In genomic region chr16:54241525-54241924, GRCh38 we compare ENCODE assay signal across 21 cellular contexts. TPM values are rescaled to one million over a fixed set of nuclear protein-coding genes. Genes with fewer than 3 reads are reported as not detected.
A peak's percentile ranks its signal among the peaks of the same experiment; 100 is the strongest.
DNase-seq lines count a peak whose midpoint lies in the region; ATAC-seq and TF ChIP-seq lines count a peak whose summit lies in the region.
"Had no signal": no experiment of that assay in that cellular context is flagged by ENCODE, and none has a peak within 500 bp of the region (broad histone marks: within the 10 kb centered on the region; RNA-seq: fewer than 3 reads in every experiment).

No MANE protein-coding gene starts in this region.

- no peak overlapping the region for H3K27ac ChIP-seq in mammary epithelial cell (ENCODE audit: insufficient read depth, low read depth, low read length)
- no peak overlapping the region for H3K27ac ChIP-seq in coronary artery
- H3K27ac ChIP-seq in mesendoderm (ENCODE audit: low read depth, low read length), result no peak overlapping the region
- no peak overlapping the region for H3K27ac ChIP-seq in WERI-Rb-1
- H3K27ac ChIP-seq: BLaER1 had no signal

- no peak overlapping the region for H3K18ac ChIP-seq in mesendoderm (ENCODE audit: low read length)

- no peak overlapping the region for H3K23ac ChIP-seq in mesendoderm (ENCODE audit: low read length)

- H2AK5ac ChIP-seq in mesendoderm (ENCODE audit: low read length), result no peak overlapping the region

- no peak overlapping the region for H2BK120ac ChIP-seq in mesendoderm (ENCODE audit: low read depth, low read length)

- DNase-seq in mammary epithelial cell (peak; percentile 30), MCF 10A (ENCODE audit: unreplicated experiment) (no peak), coronary artery (ENCODE audit: low spot score) (peak; percentile 40), mesendoderm (peak; percentile 11), superior temporal gyrus (ENCODE audit: extremely low spot score) (peak; percentile 13), WERI-Rb-1 (no peak)
- no peak for DNase-seq in effector CD4-positive, alpha-beta T cell
- DNase-seq: 8988T; ACHN; CD4-positive, CD25-positive, alpha-beta regulatory T cell; GOT3; HCEC 1CT; NCI-H1092; NCI-H1417 treated with DMSO at 0.1 percent for 48 hours; NCI-H1694 treated with DMSO at 0.1 percent for 48 hours; NCI-H2081; NCI-H345; NCI-H510A treated with DMSO at 0.1 percent for 48 hours had no signal

- no TSS peak for BruUV-seq in mammary epithelial cell (replicated peaks; lab: Mats Ljungman, UMichigan)
- BruUV-seq in MCF 10A (replicated peaks; lab: Mats Ljungman, UMichigan), result no TSS peak

- no peak overlapping the region for H3K9ac ChIP-seq in mammary epithelial cell (ENCODE audit: insufficient read depth, low read length)
- no peak overlapping the region for H3K9ac ChIP-seq in mesendoderm (ENCODE audit: low read length)
- H3K9ac ChIP-seq: BLaER1 had no signal

- H2BK15ac ChIP-seq in mesendoderm (replicated peaks; ENCODE audit: low read depth), result no peak overlapping the region

- H2BK5ac ChIP-seq in mesendoderm (ENCODE audit: low read length), result no peak overlapping the region

- H3K79me2 ChIP-seq in mammary epithelial cell (ENCODE audit: insufficient read depth, low read length), result no peaks in the 10 kb centered on the region
- no peaks in the 10 kb centered on the region for H3K79me2 ChIP-seq in mesendoderm (ENCODE audit: control insufficient read depth, insufficient read depth, low read length)

- dilution Hi-C loops in mammary epithelial cell (cut with HindIII; ENCODE audit: low sequenced_read_pairs), result loop anchor here (5.0 kb wide), 1 partner anchor 99 kb away; no protein-coding TSS in a partner anchor

- peaks cover 9% of the 10 kb centered on the region for H3K9me3 Mint-ChIP-seq in MCF 10A (ENCODE audit: unreplicated experiment)

- H3K4ac ChIP-seq in mesendoderm (ENCODE audit: low read depth, low read length), result no peak overlapping the region

- H3K4me3 ChIP-seq in mammary epithelial cell (replicated peaks in 1 of 3; ENCODE audit: insufficient read depth in 1 of 3, low read depth in 2 of 3, low read length in 3 of 3) (no peak overlapping the region), coronary artery (no peak overlapping the region), mesendoderm (ENCODE audit: low read length) (no peak overlapping the region), WERI-Rb-1 (ENCODE audit: low read depth, low read length) (no peak overlapping the region)
- H3K4me3 ChIP-seq: BLaER1 had no signal

- H3K4me2 ChIP-seq in mammary epithelial cell (ENCODE audit: insufficient read depth, low read depth, low read length) (peak overlapping the region; percentile 34), mesendoderm (ENCODE audit: low read length) (no peak overlapping the region)
- H3K4me2 ChIP-seq: BLaER1 had no signal

- no peak overlapping the region for H3K56ac ChIP-seq in mesendoderm (ENCODE audit: low read length)

- H3K27me3 ChIP-seq in mammary epithelial cell (ENCODE audit: insufficient read depth, low read length) (no peaks in the 10 kb centered on the region), mesendoderm (ENCODE audit: insufficient read depth, low read length, poor library complexity) (no peaks in the 10 kb centered on the region), WERI-Rb-1 (ENCODE audit: insufficient read depth, low read depth, severe bottlenecking) (no peaks in the 10 kb centered on the region)
- H3K27me3 ChIP-seq: BLaER1 had no signal

- H3K4me1 Mint-ChIP-seq in MCF 10A (ENCODE audit: insufficient read depth, unreplicated experiment), result no peaks in the 10 kb centered on the region
- H3K4me1 Mint-ChIP-seq: CD4-positive, CD25-positive, alpha-beta regulatory T cell; IgD-negative memory B cell had no signal

- 34% methylated on average over 6 of the region's 6 CpGs for WGBS in mammary epithelial cell (ENCODE audit: low coverage, missing lambda C conversion rate)
- no CpG with 5 or more reads among the region's 6 CpGs for WGBS in mesendoderm (ENCODE audit: extremely low coverage, insufficient coverage, low lambda C conversion rate)

- no peak overlapping the region for H3K4me3 Mint-ChIP-seq in MCF 10A (ENCODE audit: unreplicated experiment)
- H3K4me3 Mint-ChIP-seq: CD4-positive, CD25-positive, alpha-beta regulatory T cell; IgD-negative memory B cell had no signal

- H4K20me1 ChIP-seq in mammary epithelial cell (ENCODE audit: insufficient read depth, low read length), result no peaks in the 10 kb centered on the region
- H4K20me1 ChIP-seq: BLaER1 had no signal

- H3K27ac Mint-ChIP-seq in MCF 10A (ENCODE audit: low read depth, unreplicated experiment), result no peak overlapping the region
- H3K27ac Mint-ChIP-seq: CD4-positive, CD25-positive, alpha-beta regulatory T cell; IgD-negative memory B cell had no signal

- H3K36me3 ChIP-seq in mammary epithelial cell (ENCODE audit: insufficient read depth, low read length) (no peaks in the 10 kb centered on the region), mesendoderm (ENCODE audit: control insufficient read depth, insufficient read depth, low read length) (no peaks in the 10 kb centered on the region), WERI-Rb-1 (no peaks in the 10 kb centered on the region)
- H3K36me3 ChIP-seq: BLaER1 had no signal

- CTCF ChIA-PET in mammary epithelial cell (lab: Charles Lee; ENCODE audit: low non-redundant PET), result interaction anchor here (0.5 kb wide), 1 partner anchor 70 kb away, joined by 3 read pairs; no protein-coding TSS in a partner anchor
- CTCF ChIA-PET in MCF 10A (lab: Yijun Ruan, JAX), result interaction anchor here (0.6 kb wide), 3 partner anchors 46 to 483 kb away, joined by 3 read pairs; no protein-coding TSS in a partner anchor

- H3K36me3 Mint-ChIP-seq in MCF 10A (ENCODE audit: insufficient read depth, unreplicated experiment), result no peaks in the 10 kb centered on the region
- H3K36me3 Mint-ChIP-seq: IgD-negative memory B cell had no signal

- H3K79me1 ChIP-seq in mesendoderm (ENCODE audit: low read length), result no peaks in the 10 kb centered on the region

- peaks cover 4% of the 10 kb centered on the region for H3K4me1 ChIP-seq in mammary epithelial cell (ENCODE audit: insufficient read depth, low read length)
- H3K4me1 ChIP-seq in mesendoderm (ENCODE audit: control insufficient read depth, low read depth, low read length), result no peaks in the 10 kb centered on the region

- intact Hi-C loops in mammary epithelial cell (cut with micrococcal nuclease), result no loop called here
- intact Hi-C loops in MCF 10A (cut with micrococcal nuclease), result no loop called here

- no peaks in the 10 kb centered on the region for H3K9me3 ChIP-seq in mammary epithelial cell (replicated peaks; ENCODE audit: insufficient read depth, low read length)
- no peaks in the 10 kb centered on the region for H3K9me3 ChIP-seq in WERI-Rb-1 (ENCODE audit: severe bottlenecking)
- H3K9me3 ChIP-seq: BLaER1 had no signal

- H4K8ac ChIP-seq in mesendoderm (ENCODE audit: low read depth, low read length), result no peak overlapping the region

- in situ Hi-C loops in mammary epithelial cell (cut with MboI; ENCODE audit: low sequenced_read_pairs in 2 of 2), result no loop called here

- POLR2A ChIA-PET in MCF 10A (lab: Yijun Ruan, JAX), result no interaction called here

- no peak for ATAC-seq in HG03442 (IDR thresholded peaks at IDR 0.05; ENCODE audit: unreplicated experiment)

- peak overlapping the region; percentile 53 for H2AFZ ChIP-seq in mammary epithelial cell (ENCODE audit: low read depth, low read length)

- H3K27me3 Mint-ChIP-seq in MCF 10A (ENCODE audit: insufficient read depth, unreplicated experiment), result no peaks in the 10 kb centered on the region

- no peak overlapping the region for H4K5ac ChIP-seq in mesendoderm (ENCODE audit: low read length)

- TF ChIP-seq CTCF in mammary epithelial cell (conservative IDR thresholded peaks at IDR 0.05 in 1 of 2, IDR thresholded peaks at IDR 0.05 in 1 of 2; ENCODE audit: extremely low read depth in 1 of 2, insufficient read depth in 1 of 2, low read depth in 1 of 2, low read length in 2 of 2) (no peak), MCF 10A (IDR thresholded peaks at IDR 0.05; ENCODE audit: unreplicated experiment) (no peak), coronary artery (IDR thresholded peaks at IDR 0.05) (no peak), WERI-Rb-1 (IDR thresholded peaks at IDR 0.05; ENCODE audit: low read depth, low read length) (no peak)

RNA-seq across cellular contexts. Expression of gene IRX3, which starts 45.1 kb away (rescaled TPM):
- total RNA-seq in mammary epithelial cell (10 to 100 TPM in 1 of 2 donors, 1 to 10 TPM in 1; 7.2 to 15.5 TPM), MCF 10A (2022) (15.7 and 17.6 TPM in 2 replicates)
- polyA plus RNA-seq in mammary epithelial cell, result 2.6 TPM
- polyA minus RNA-seq in mammary epithelial cell, result 5.3 TPM
- polyA plus RNA-seq in mesendoderm (2013, experiment 1 of 2), result 1.6 TPM
- polyA plus RNA-seq in mesendoderm (2013, experiment 2 of 2), result 2.3 TPM
- total RNA-seq: CD4-positive, CD25-positive, alpha-beta regulatory T cell had no signal
- polyA plus RNA-seq: CD4-positive, CD25-positive, alpha-beta regulatory T cell; IgD-negative memory B cell had no signal

Comparison
In these comparisons a context has a peak if more than half of its experiments do, and no peak if none do; other contexts are left out.
1. DNase-seq: peak in mammary epithelial cell (single experiment), coronary artery (single experiment), mesendoderm (single experiment) and superior temporal gyrus (single experiment); none in MCF 10A (single experiment), WERI-Rb-1 (single experiment) and effector CD4-positive, alpha-beta T cell (single experiment).